Comparison of ENCODE assay signal across 1 cellular context in genomic region chr15:67838789-67839332, GRCh38.
TF ChIP-seq lines count a peak whose summit lies in the region.

No MANE protein-coding gene starts in this region.

TF ChIP-seq in HepG2, 621 proteins besides CTCF, POLR2A, EP300 and RAD21 (continued from another document and continues in another):
- TF ChIP-seq AFF4 (CRISPR knock-in tag; IDR thresholded peaks at IDR 0.05) (no peak), TOE1 (CRISPR knock-in tag; IDR thresholded peaks at IDR 0.05) (no peak), ZSCAN5A (CRISPR knock-in tag; IDR thresholded peaks at IDR 0.05; ENCODE audit: borderline replicate concordance) (no peak), ATF7 (IDR thresholded peaks at IDR 0.05) (no peak), ATF7 (CRISPR knock-in tag; IDR thresholded peaks at IDR 0.05) (no peak), ETS1 (CRISPR knock-in tag; IDR thresholded peaks at IDR 0.05) (no peak), ZBTB37 (CRISPR knock-in tag; IDR thresholded peaks at IDR 0.05) (no peak), ZFX (CRISPR knock-in tag; IDR thresholded peaks at IDR 0.05; ENCODE audit: low read depth) (peak; percentile 52; the same call in 1 of the 2 replicates), ZFP1 (CRISPR knock-in tag; IDR thresholded peaks at IDR 0.05) (no peak), ZNF749 (CRISPR knock-in tag; IDR thresholded peaks at IDR 0.05; ENCODE audit: borderline replicate concordance) (0 out of 2 replicates have a peak, but pooled peaks have one; percentile 28), STAG1 (CRISPR knock-in tag; IDR thresholded peaks at IDR 0.05) (peak; percentile 31), MTA3 (CRISPR knock-in tag; IDR thresholded peaks at IDR 0.05) (no peak), HDAC6 (IDR thresholded peaks at IDR 0.05; ENCODE audit: low read depth, low read length) (no peak), ZNF329 (CRISPR knock-in tag; IDR thresholded peaks at IDR 0.05; ENCODE audit: low read depth) (no peak), NPAS2 (CRISPR knock-in tag; IDR thresholded peaks at IDR 0.05; ENCODE audit: borderline replicate concordance) (no peak), ZNF782 (CRISPR knock-in tag; IDR thresholded peaks at IDR 0.05; ENCODE audit: borderline replicate concordance) (no peak), SRSF4 (IDR thresholded peaks at IDR 0.05; ENCODE audit: low read depth, low read length, poor library complexity, severe bottlenecking) (no peak), TP53 (CRISPR knock-in tag; conservative IDR thresholded peaks at IDR 0.05) (no peak), ZSCAN21 (CRISPR knock-in tag; IDR thresholded peaks at IDR 0.05; ENCODE audit: borderline replicate concordance) (peak; percentile 79; the same call in 1 of the 2 replicates), ZBTB39 (CRISPR knock-in tag; IDR thresholded peaks at IDR 0.05) (no peak), MED13 (CRISPR knock-in tag; IDR thresholded peaks at IDR 0.05) (no peak), UBTF (CRISPR knock-in tag; IDR thresholded peaks at IDR 0.05) (peak; percentile 93), MXD4 (CRISPR knock-in tag; IDR thresholded peaks at IDR 0.05) (peak; percentile 73; the same call in 1 of the 2 replicates), RARG (CRISPR knock-in tag; IDR thresholded peaks at IDR 0.05; ENCODE audit: low read depth) (no peak), NCOA2 (CRISPR knock-in tag; IDR thresholded peaks at IDR 0.05) (no peak; the same call in 1 of the 2 replicates), PLSCR1 (CRISPR knock-in tag; IDR thresholded peaks at IDR 0.05; ENCODE audit: borderline replicate concordance) (no peak), CHD2 (IDR thresholded peaks at IDR 0.05; ENCODE audit: low read depth, low read length) (no peak), TEAD2 (CRISPR knock-in tag; IDR thresholded peaks at IDR 0.05) (no peak), MYNN (CRISPR knock-in tag; IDR thresholded peaks at IDR 0.05; ENCODE audit: low read depth) (0 out of 2 replicates have a peak, but pooled peaks have one; percentile 48)
- TF ChIP-seq, protein P1, sequence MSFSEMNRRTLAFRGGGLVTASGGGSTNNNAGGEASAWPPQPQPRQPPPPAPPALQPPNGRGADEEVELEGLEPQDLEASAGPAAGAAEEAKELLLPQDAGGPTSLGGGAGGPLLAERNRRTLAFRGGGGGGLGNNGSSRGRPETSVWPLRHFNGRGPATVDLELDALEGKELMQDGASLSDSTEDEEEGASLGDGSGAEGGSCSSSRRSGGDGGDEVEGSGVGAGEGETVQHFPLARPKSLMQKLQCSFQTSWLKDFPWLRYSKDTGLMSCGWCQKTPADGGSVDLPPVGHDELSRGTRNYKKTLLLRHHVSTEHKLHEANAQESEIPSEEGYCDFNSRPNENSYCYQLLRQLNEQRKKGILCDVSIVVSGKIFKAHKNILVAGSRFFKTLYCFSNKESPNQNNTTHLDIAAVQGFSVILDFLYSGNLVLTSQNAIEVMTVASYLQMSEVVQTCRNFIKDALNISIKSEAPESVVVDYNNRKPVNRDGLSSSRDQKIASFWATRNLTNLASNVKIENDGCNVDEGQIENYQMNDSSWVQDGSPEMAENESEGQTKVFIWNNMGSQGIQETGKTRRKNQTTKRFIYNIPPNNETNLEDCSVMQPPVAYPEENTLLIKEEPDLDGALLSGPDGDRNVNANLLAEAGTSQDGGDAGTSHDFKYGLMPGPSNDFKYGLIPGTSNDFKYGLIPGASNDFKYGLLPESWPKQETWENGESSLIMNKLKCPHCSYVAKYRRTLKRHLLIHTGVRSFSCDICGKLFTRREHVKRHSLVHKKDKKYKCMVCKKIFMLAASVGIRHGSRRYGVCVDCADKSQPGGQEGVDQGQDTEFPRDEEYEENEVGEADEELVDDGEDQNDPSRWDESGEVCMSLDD (CRISPR knock-in tag; IDR thresholded peaks at IDR 0.05; ENCODE audit: borderline replicate concordance): no peak
- TF ChIP-seq, protein P2, sequence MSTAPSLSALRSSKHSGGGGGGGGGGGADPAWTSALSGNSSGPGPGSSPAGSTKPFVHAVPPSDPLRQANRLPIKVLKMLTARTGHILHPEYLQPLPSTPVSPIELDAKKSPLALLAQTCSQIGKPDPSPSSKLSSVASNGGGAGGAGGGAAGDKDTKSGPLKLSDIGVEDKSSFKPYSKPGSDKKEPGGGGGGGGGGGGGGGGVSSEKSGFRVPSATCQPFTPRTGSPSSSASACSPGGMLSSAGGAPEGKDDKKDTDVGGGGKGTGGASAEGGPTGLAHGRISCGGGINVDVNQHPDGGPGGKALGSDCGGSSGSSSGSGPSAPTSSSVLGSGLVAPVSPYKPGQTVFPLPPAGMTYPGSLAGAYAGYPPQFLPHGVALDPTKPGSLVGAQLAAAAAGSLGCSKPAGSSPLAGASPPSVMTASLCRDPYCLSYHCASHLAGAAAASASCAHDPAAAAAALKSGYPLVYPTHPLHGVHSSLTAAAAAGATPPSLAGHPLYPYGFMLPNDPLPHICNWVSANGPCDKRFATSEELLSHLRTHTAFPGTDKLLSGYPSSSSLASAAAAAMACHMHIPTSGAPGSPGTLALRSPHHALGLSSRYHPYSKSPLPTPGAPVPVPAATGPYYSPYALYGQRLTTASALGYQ (CRISPR knock-in tag; IDR thresholded peaks at IDR 0.05): no peak
- TF ChIP-seq, protein P3, sequence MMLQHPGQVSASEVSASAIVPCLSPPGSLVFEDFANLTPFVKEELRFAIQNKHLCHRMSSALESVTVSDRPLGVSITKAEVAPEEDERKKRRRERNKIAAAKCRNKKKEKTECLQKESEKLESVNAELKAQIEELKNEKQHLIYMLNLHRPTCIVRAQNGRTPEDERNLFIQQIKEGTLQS (CRISPR knock-in tag; IDR thresholded peaks at IDR 0.05): no peak
- TF ChIP-seq, protein P4, sequence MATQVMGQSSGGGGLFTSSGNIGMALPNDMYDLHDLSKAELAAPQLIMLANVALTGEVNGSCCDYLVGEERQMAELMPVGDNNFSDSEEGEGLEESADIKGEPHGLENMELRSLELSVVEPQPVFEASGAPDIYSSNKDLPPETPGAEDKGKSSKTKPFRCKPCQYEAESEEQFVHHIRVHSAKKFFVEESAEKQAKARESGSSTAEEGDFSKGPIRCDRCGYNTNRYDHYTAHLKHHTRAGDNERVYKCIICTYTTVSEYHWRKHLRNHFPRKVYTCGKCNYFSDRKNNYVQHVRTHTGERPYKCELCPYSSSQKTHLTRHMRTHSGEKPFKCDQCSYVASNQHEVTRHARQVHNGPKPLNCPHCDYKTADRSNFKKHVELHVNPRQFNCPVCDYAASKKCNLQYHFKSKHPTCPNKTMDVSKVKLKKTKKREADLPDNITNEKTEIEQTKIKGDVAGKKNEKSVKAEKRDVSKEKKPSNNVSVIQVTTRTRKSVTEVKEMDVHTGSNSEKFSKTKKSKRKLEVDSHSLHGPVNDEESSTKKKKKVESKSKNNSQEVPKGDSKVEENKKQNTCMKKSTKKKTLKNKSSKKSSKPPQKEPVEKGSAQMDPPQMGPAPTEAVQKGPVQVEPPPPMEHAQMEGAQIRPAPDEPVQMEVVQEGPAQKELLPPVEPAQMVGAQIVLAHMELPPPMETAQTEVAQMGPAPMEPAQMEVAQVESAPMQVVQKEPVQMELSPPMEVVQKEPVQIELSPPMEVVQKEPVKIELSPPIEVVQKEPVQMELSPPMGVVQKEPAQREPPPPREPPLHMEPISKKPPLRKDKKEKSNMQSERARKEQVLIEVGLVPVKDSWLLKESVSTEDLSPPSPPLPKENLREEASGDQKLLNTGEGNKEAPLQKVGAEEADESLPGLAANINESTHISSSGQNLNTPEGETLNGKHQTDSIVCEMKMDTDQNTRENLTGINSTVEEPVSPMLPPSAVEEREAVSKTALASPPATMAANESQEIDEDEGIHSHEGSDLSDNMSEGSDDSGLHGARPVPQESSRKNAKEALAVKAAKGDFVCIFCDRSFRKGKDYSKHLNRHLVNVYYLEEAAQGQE (IDR thresholded peaks at IDR 0.05; ENCODE audit: borderline replicate concordance in 1 of 2, low read depth in 1 of 2, low read length in 2 of 2): no peak
